Comparison of ENCODE assay signal across 28 cellular contexts in genomic region chr12:42156232-42156631, GRCh38. TPM values are rescaled to one million over a fixed set of nuclear protein-coding genes. Genes with fewer than 3 reads are reported as not detected.
DNase-seq lines count a peak whose midpoint lies in the region; ATAC-seq, FAIRE-seq and TF ChIP-seq lines count a peak whose summit lies in the region.
"Had no signal": no experiment of that assay in that cellular context is flagged by ENCODE, and none has a peak within 500 bp of the region (broad histone marks: within the 10 kb centered on the region; RNA-seq: fewer than 3 reads in every experiment).

No MANE protein-coding gene starts in this region.

- no peak for ATAC-seq in gastrocnemius medialis
- ATAC-seq in GM18498 (IDR thresholded peaks at IDR 0.05; ENCODE audit: unreplicated experiment), result no peak
- ATAC-seq: GM12878, K562 had no signal

- in situ Hi-C loops in ACHN (cut with HindIII; ENCODE audit: low pct_ligation_motif_present, low pct_unique_long_range_greater_than_20kb, low sequenced_read_pairs), result no loop called here
- in situ Hi-C loops in gastrocnemius medialis (cut with MboI; ENCODE audit: low sequenced_read_pairs in 4 of 4), result no loop called here

- H3K27ac Mint-ChIP-seq in astrocyte (ENCODE audit: unreplicated experiment) (peak overlapping the region; percentile 41), neural crest cell (ENCODE audit: unreplicated experiment) (peak overlapping the region; percentile 69)
- H3K27ac Mint-ChIP-seq: CD4-positive, alpha-beta T cell had no signal

- H3K4me3 ChIP-seq in astrocyte (ENCODE audit: insufficient read depth, low read depth, low read length), result no peak overlapping the region
- no peak overlapping the region for H3K4me3 ChIP-seq in gastrocnemius medialis
- no peak overlapping the region for H3K4me3 ChIP-seq in Peyer's patch
- H3K4me3 ChIP-seq: BLaER1 treated with 17β-estradiol and CSF1 and Interleukin-3, amounts not matched to agents 10 nM and 100 nM; GM12878; K562; PC-9; SK-N-MC had no signal

- H3K4me2 ChIP-seq in astrocyte (ENCODE audit: low read length), result no peak overlapping the region
- H3K4me2 ChIP-seq: BLaER1 treated with 17β-estradiol and CSF1 and Interleukin-3, amounts not matched to agents 10 nM and 100 nM; PC-9 had no signal

- no peaks in the 10 kb centered on the region for H3K9me3 ChIP-seq in astrocyte (ENCODE audit: insufficient read depth, low read depth, low read length)
- no peaks in the 10 kb centered on the region for H3K9me3 ChIP-seq in gastrocnemius medialis
- no peaks in the 10 kb centered on the region for H3K9me3 ChIP-seq in Peyer's patch
- H3K9me3 ChIP-seq: BLaER1 treated with 17β-estradiol and CSF1 and Interleukin-3, amounts not matched to agents 10 nM and 100 nM had no signal

- DNase-seq in ACHN, result peak; percentile 95
- no peak for DNase-seq in astrocyte (ENCODE audit: low read depth)
- peak; percentile 83 for DNase-seq in kidney tubule cell (ENCODE audit: low spot score)
- no peak for DNase-seq in neural crest cell (ENCODE audit: low read depth, low spot score)
- no peak for DNase-seq in gastrocnemius medialis
- no peak for DNase-seq in Peyer's patch
- DNase-seq: AML-193; CD4-positive, alpha-beta T cell; DMS79; EL; GDM1; Kasumi-1; NCI-H1092 treated with DMSO at 0.1 percent for 48 hours; NCI-H1436 treated with DMSO at 0.1 percent for 48 hours; NCI-H187 treated with DMSO at 0.1 percent for 48 hours; NCI-H446 treated with DMSO at 0.1 percent for 48 hours; NCI-H526; NCI-H82; NK-92 treated with Interleukin-12 subunit alpha and Interleukin-12 subunit beta, amount 100 ng/mL, for 24 hours; PC-9; SHP77 treated with DMSO at 0.1 percent for 48 hours had no signal

- H3K9me3 Mint-ChIP-seq in astrocyte (ENCODE audit: unreplicated experiment), result no peaks in the 10 kb centered on the region
- H3K9me3 Mint-ChIP-seq in neural crest cell, result peaks cover 4% of the 10 kb centered on the region
- H3K9me3 Mint-ChIP-seq: CD4-positive, alpha-beta T cell had no signal

- TF ChIP-seq CTCF in astrocyte (IDR thresholded peaks at IDR 0.05; ENCODE audit: insufficient read depth, low read depth, low read length), result no peak
- no peak for TF ChIP-seq CTCF in neural crest cell (conservative IDR thresholded peaks at IDR 0.05)
- no peak for TF ChIP-seq CTCF in gastrocnemius medialis (IDR thresholded peaks at IDR 0.05 in 4 of 5, conservative IDR thresholded peaks at IDR 0.05 in 1 of 5)
- TF ChIP-seq CTCF in Peyer's patch (IDR thresholded peaks at IDR 0.05), result no peak

- TF ChIP-seq POLR2A in gastrocnemius medialis (IDR thresholded peaks at IDR 0.05) (no peak), Peyer's patch (IDR thresholded peaks at IDR 0.05) (no peak)

- H3K36me3 Mint-ChIP-seq in astrocyte (ENCODE audit: low read depth, unreplicated experiment) (peaks cover 2% of the 10 kb centered on the region), neural crest cell (ENCODE audit: low read depth) (peaks cover 11% of the 10 kb centered on the region)

- no peak for FAIRE-seq in astrocyte (lab: Jason Lieb, UNC)
- FAIRE-seq: GM12878, H54, HTR-8/SVneo, K562 had no signal

- no peak overlapping the region for H2AFZ ChIP-seq in astrocyte (ENCODE audit: low read depth, low read length)
- H2AFZ ChIP-seq: PC-9 had no signal

- no peak overlapping the region for H3K9ac ChIP-seq in astrocyte (ENCODE audit: low read length)
- H3K9ac ChIP-seq: BLaER1 treated with 17β-estradiol and CSF1 and Interleukin-3, amounts not matched to agents 10 nM and 100 nM had no signal

- no peaks in the 10 kb centered on the region for H3K4me1 ChIP-seq in astrocyte (ENCODE audit: insufficient read depth, low read length)
- H3K4me1 ChIP-seq in gastrocnemius medialis, result no peaks in the 10 kb centered on the region
- no peaks in the 10 kb centered on the region for H3K4me1 ChIP-seq in Peyer's patch
- H3K4me1 ChIP-seq: BLaER1 treated with 17β-estradiol and CSF1 and Interleukin-3, amounts not matched to agents 10 nM and 100 nM had no signal

- H3K36me3 ChIP-seq in astrocyte (ENCODE audit: insufficient read depth, low read length) (peaks cover 3% of the 10 kb centered on the region), gastrocnemius medialis (peaks cover 0 to 16% of the 10 kb centered on the region in 2 donors), Peyer's patch (peaks cover 0 to 14% (median 0%) of the 10 kb centered on the region in 3 donors)

- H3K4me3 Mint-ChIP-seq in astrocyte (ENCODE audit: unreplicated experiment) (no peak overlapping the region), neural crest cell (no peak overlapping the region)
- H3K4me3 Mint-ChIP-seq: CD4-positive, alpha-beta T cell had no signal

- H3K27ac ChIP-seq in astrocyte (ENCODE audit: low read depth, low read length) (no peak overlapping the region), gastrocnemius medialis (no peak overlapping the region), Peyer's patch (no peak overlapping the region)
- H3K27ac ChIP-seq: BLaER1 treated with 17β-estradiol and CSF1 and Interleukin-3, amounts not matched to agents 10 nM and 100 nM; PC-9; SK-N-MC had no signal

- no peaks in the 10 kb centered on the region for H3K27me3 Mint-ChIP-seq in astrocyte (ENCODE audit: low read depth, unreplicated experiment)
- no peaks in the 10 kb centered on the region for H3K27me3 Mint-ChIP-seq in neural crest cell (ENCODE audit: low read depth)
- H3K27me3 Mint-ChIP-seq: CD4-positive, alpha-beta T cell had no signal

- H3K79me2 ChIP-seq in astrocyte (ENCODE audit: insufficient read depth, low read length), result no peaks in the 10 kb centered on the region

- H3K27me3 ChIP-seq in astrocyte (ENCODE audit: insufficient read depth, low read length) (no peaks in the 10 kb centered on the region), gastrocnemius medialis (no peaks in the 10 kb centered on the region), Peyer's patch (no peaks in the 10 kb centered on the region)
- H3K27me3 ChIP-seq: BLaER1 treated with 17β-estradiol and CSF1 and Interleukin-3, amounts not matched to agents 10 nM and 100 nM had no signal

- intact Hi-C loops in gastrocnemius medialis (cut with DNase I; ENCODE audit: low total_unique reads), result no loop called here

- H3K4me1 Mint-ChIP-seq in astrocyte (ENCODE audit: low read depth, unreplicated experiment) (peaks cover 1% of the 10 kb centered on the region), neural crest cell (no peaks in the 10 kb centered on the region)

- no peaks in the 10 kb centered on the region for H4K20me1 ChIP-seq in astrocyte (ENCODE audit: insufficient read depth, low read length)

RNA-seq across cellular contexts. Expression of gene GXYLT1, which starts 11.6 kb away (rescaled TPM):
- total RNA-seq in astrocyte, result 21.4 and 23.1 TPM in 2 replicates
- 17.8 and 18.4 TPM in 2 replicates for total RNA-seq in neural crest cell
- 1 to 10 TPM; 4.4 to 5.5 (median 5.0) TPM for total RNA-seq in gastrocnemius medialis
- 10 to 100 TPM in 2 of 4 donors, 1 to 10 TPM in 2; 7.4 to 14.7 (median 10.7) TPM for total RNA-seq in Peyer's patch

Comparison
In these comparisons a context has a peak if more than half of its experiments do, and no peak if none do; other contexts are left out.
1. DNase-seq: peak in ACHN (single experiment) and kidney tubule cell (single experiment); none in astrocyte (single experiment), neural crest cell (single experiment), gastrocnemius medialis (0 of 2) and Peyer's patch (0 of 3).